16 cellular contexts compared by ENCODE assay signal in genomic region chr2:46379213-46380037, GRCh38.
DNase-seq lines count a peak whose midpoint lies in the region; ATAC-seq and TF ChIP-seq lines count a peak whose summit lies in the region.
"Had no signal": no experiment of that assay in that cellular context is flagged by ENCODE, and none has a peak within 500 bp of the region (broad histone marks: within the 10 kb centered on the region; RNA-seq: fewer than 3 reads in every experiment).

No MANE protein-coding gene starts in this region.

- peaks cover 42 to 100% (median 54%) of the 10 kb centered on the region in 3 donors for H3K36me3 ChIP-seq in esophagus squamous epithelium
- H3K36me3 ChIP-seq in sigmoid colon, result peaks cover 0 to 13% (median under 1%) of the 10 kb centered on the region in 4 donors
- H3K36me3 ChIP-seq: uterus had no signal

- TF ChIP-seq EP300 in sigmoid colon (IDR thresholded peaks at IDR 0.05), result no peak

- DNase-seq in DMS 273 treated with DMSO at 0.1 percent for 48 hours (lab: John Stamatoyannopoulos, UW) (peak; percentile 79), NCI-H82 treated with DMSO at 0.1 percent for 48 hours (lab: John Stamatoyannopoulos, UW; ENCODE audit: unreplicated experiment) (peak; percentile 96), esophagus squamous epithelium (lab: John Stamatoyannopoulos, UW) (no peak), sigmoid colon (no peak), iPS-NIHi7 (ENCODE audit: extremely low spot score) (no peak)
- DNase-seq: activated naive CD4-positive, alpha-beta T cell treated with anti-CD3 and anti-CD28 coated beads, Interleukin-2, amount 50 U/mL, for 16 hours; gastrocnemius medialis; GOT3; kidney; psoas muscle; stimulated activated CD4-positive, alpha-beta T cell treated with anti-CD3 and anti-CD28 coated beads, Interleukin-2, amount 100 ng/mL, for 24 hours had no signal

- WGBS in esophagus squamous epithelium, 2 donors, result 70 to 82% methylated on average over 8 of the region's 9 CpGs
- WGBS in sigmoid colon, 2 donors, result 76 to 90% methylated on average over 9 of the region's 9 CpGs

- H3K4me1 ChIP-seq in esophagus squamous epithelium, result peaks cover 25 to 54% (median 34%) of the 10 kb centered on the region in 3 donors
- peaks cover 0 to 37% (median 17%) of the 10 kb centered on the region in 4 donors for H3K4me1 ChIP-seq in sigmoid colon
- H3K4me1 ChIP-seq: psoas muscle, SJSA1, uterus had no signal

- H3K4me3 ChIP-seq in esophagus squamous epithelium (no peak overlapping the region), sigmoid colon (no peak overlapping the region)
- H3K4me3 ChIP-seq: gastrocnemius medialis, psoas muscle, SJSA1, uterus had no signal

- H3K9me3 ChIP-seq in esophagus squamous epithelium (no peaks in the 10 kb centered on the region), sigmoid colon (no peaks in the 10 kb centered on the region)
- H3K9me3 ChIP-seq: gastrocnemius medialis, psoas muscle, SJSA1, uterus had no signal

- H3K27ac ChIP-seq in esophagus squamous epithelium, result peak overlapping the region in 3 of 4 donors; percentile 36 to 74 (median 61)
- peak overlapping the region in 3 of 4 donors; percentile 35 to 62 (median 51) for H3K27ac ChIP-seq in sigmoid colon
- H3K27ac ChIP-seq: gastrocnemius medialis, psoas muscle, SJSA1 had no signal

- no peaks in the 10 kb centered on the region for H3K27me3 ChIP-seq in esophagus squamous epithelium
- H3K27me3 ChIP-seq in sigmoid colon, result no peaks in the 10 kb centered on the region
- H3K27me3 ChIP-seq: gastrocnemius medialis, SJSA1, uterus had no signal

- no peak for ATAC-seq in HG03159 (IDR thresholded peaks at IDR 0.05; ENCODE audit: unreplicated experiment)
- ATAC-seq in HG02981 (IDR thresholded peaks at IDR 0.05; ENCODE audit: unreplicated experiment), result no peak
- ATAC-seq in GM18505 (IDR thresholded peaks at IDR 0.05; ENCODE audit: unreplicated experiment), result no peak
- ATAC-seq: gastrocnemius medialis, psoas muscle had no signal

- TF ChIP-seq POLR2A in esophagus squamous epithelium (IDR thresholded peaks at IDR 0.05) (no peak), sigmoid colon (IDR thresholded peaks at IDR 0.05) (no peak), GM18505 (IDR thresholded peaks at IDR 0.05; ENCODE audit: borderline replicate concordance, extremely low read depth, insufficient read depth, insufficient read length) (no peak)

- TF ChIP-seq CTCF in esophagus squamous epithelium (IDR thresholded peaks at IDR 0.05), result no peak
- TF ChIP-seq CTCF in sigmoid colon (IDR thresholded peaks at IDR 0.05), result no peak

- intact Hi-C loops in esophagus squamous epithelium (cut with DNase I), result loop anchor here (10.0 kb wide), 1 partner anchor 75 kb away; no protein-coding TSS in a partner anchor
- intact Hi-C loops in sigmoid colon (cut with DNase I), result no loop called here

Comparison
In these comparisons a context has a peak if more than half of its experiments do, and no peak if none do; other contexts are left out.
1. DNase-seq: peak in DMS 273 treated with DMSO at 0.1 percent for 48 hours (single experiment) and NCI-H82 treated with DMSO at 0.1 percent for 48 hours (single experiment); none in esophagus squamous epithelium (single experiment), sigmoid colon (single experiment) and iPS-NIHi7 (single experiment).